1 cellular context compared by ENCODE assay signal in genomic region chr1:32808580-32808979, GRCh38.
TF ChIP-seq lines count a peak whose summit lies in the region.

No MANE protein-coding gene starts in this region.

TF ChIP-seq in GM12878, 131 proteins besides CTCF, POLR2A, EP300 and RAD21:
- TF ChIP-seq BACH1 (IDR thresholded peaks at IDR 0.05; ENCODE audit: borderline replicate concordance) (no peak), SPI1 (IDR thresholded peaks at IDR 0.05; ENCODE audit: borderline replicate concordance, insufficient read depth, low read depth, low read length) (0 out of 2 replicates have a peak, but pooled peaks have one; percentile 47), ELK1 (IDR thresholded peaks at IDR 0.05; ENCODE audit: low read depth, low read length) (no peak), JUNB (IDR thresholded peaks at IDR 0.05) (peak; percentile 27; the same call in 1 of the 2 replicates), KDM1A (IDR thresholded peaks at IDR 0.05; ENCODE audit: borderline replicate concordance) (no peak), PAX8 (IDR thresholded peaks at IDR 0.05) (no peak), RAD51 (IDR thresholded peaks at IDR 0.05) (no peak)
